ENCODE assay signal across 1 cellular context in the genomic region with DNA sequence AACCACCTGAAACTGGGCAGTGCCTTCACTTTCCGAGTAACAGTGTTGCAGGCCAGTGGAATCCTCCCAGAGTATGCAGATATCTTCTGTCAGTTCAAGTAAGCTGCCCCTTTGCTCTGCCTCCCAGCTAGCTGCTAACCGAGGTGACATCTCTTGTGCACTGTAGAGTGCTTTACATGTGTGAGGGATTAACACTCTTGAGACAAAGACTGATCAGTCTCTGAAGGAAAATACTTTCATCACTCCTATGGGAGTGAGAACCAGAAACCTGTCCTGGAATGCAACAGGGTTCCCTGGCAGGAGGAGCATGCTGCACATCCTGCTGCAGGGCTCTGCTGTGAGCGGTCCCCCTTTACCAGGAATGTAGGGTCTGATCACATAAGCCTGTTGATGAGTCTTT.
TF ChIP-seq lines count a peak whose summit lies in the region.

No MANE protein-coding gene starts in this region.

TF ChIP-seq in HepG2, 621 proteins besides CTCF, POLR2A, EP300 and RAD21 (continued from another document):
- TF ChIP-seq, protein P1, sequence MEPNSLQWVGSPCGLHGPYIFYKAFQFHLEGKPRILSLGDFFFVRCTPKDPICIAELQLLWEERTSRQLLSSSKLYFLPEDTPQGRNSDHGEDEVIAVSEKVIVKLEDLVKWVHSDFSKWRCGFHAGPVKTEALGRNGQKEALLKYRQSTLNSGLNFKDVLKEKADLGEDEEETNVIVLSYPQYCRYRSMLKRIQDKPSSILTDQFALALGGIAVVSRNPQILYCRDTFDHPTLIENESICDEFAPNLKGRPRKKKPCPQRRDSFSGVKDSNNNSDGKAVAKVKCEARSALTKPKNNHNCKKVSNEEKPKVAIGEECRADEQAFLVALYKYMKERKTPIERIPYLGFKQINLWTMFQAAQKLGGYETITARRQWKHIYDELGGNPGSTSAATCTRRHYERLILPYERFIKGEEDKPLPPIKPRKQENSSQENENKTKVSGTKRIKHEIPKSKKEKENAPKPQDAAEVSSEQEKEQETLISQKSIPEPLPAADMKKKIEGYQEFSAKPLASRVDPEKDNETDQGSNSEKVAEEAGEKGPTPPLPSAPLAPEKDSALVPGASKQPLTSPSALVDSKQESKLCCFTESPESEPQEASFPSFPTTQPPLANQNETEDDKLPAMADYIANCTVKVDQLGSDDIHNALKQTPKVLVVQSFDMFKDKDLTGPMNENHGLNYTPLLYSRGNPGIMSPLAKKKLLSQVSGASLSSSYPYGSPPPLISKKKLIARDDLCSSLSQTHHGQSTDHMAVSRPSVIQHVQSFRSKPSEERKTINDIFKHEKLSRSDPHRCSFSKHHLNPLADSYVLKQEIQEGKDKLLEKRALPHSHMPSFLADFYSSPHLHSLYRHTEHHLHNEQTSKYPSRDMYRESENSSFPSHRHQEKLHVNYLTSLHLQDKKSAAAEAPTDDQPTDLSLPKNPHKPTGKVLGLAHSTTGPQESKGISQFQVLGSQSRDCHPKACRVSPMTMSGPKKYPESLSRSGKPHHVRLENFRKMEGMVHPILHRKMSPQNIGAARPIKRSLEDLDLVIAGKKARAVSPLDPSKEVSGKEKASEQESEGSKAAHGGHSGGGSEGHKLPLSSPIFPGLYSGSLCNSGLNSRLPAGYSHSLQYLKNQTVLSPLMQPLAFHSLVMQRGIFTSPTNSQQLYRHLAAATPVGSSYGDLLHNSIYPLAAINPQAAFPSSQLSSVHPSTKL (CRISPR knock-in tag; IDR thresholded peaks at IDR 0.05): no peak
- TF ChIP-seq CC2D1A (CRISPR knock-in tag; IDR thresholded peaks at IDR 0.05): no peak
- TF ChIP-seq ZFYVE20 (CRISPR knock-in tag; IDR thresholded peaks at IDR 0.05; ENCODE audit: borderline replicate concordance, low read depth): no peak
- no peak for TF ChIP-seq ZNF761 (CRISPR knock-in tag; conservative IDR thresholded peaks at IDR 0.05)
- TF ChIP-seq, protein P2, sequence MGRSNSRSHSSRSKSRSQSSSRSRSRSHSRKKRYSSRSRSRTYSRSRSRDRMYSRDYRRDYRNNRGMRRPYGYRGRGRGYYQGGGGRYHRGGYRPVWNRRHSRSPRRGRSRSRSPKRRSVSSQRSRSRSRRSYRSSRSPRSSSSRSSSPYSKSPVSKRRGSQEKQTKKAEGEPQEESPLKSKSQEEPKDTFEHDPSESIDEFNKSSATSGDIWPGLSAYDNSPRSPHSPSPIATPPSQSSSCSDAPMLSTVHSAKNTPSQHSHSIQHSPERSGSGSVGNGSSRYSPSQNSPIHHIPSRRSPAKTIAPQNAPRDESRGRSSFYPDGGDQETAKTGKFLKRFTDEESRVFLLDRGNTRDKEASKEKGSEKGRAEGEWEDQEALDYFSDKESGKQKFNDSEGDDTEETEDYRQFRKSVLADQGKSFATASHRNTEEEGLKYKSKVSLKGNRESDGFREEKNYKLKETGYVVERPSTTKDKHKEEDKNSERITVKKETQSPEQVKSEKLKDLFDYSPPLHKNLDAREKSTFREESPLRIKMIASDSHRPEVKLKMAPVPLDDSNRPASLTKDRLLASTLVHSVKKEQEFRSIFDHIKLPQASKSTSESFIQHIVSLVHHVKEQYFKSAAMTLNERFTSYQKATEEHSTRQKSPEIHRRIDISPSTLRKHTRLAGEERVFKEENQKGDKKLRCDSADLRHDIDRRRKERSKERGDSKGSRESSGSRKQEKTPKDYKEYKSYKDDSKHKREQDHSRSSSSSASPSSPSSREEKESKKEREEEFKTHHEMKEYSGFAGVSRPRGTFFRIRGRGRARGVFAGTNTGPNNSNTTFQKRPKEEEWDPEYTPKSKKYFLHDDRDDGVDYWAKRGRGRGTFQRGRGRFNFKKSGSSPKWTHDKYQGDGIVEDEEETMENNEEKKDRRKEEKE (IDR thresholded peaks at IDR 0.05): no peak
- TF ChIP-seq, protein P3, sequence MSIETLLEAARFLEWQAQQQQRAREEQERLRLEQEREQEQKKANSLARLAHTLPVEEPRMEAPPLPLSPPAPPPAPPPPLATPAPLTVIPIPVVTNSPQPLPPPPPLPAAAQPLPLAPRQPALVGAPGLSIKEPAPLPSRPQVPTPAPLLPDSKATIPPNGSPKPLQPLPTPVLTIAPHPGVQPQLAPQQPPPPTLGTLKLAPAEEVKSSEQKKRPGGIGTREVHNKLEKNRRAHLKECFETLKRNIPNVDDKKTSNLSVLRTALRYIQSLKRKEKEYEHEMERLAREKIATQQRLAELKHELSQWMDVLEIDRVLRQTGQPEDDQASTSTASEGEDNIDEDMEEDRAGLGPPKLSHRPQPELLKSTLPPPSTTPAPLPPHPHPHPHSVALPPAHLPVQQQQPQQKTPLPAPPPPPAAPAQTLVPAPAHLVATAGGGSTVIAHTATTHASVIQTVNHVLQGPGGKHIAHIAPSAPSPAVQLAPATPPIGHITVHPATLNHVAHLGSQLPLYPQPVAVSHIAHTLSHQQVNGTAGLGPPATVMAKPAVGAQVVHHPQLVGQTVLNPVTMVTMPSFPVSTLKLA (IDR thresholded peaks at IDR 0.05): no peak
- no peak for TF ChIP-seq CBX5 (CRISPR knock-in tag; IDR thresholded peaks at IDR 0.05; ENCODE audit: borderline replicate concordance)
- TF ChIP-seq, protein P4, sequence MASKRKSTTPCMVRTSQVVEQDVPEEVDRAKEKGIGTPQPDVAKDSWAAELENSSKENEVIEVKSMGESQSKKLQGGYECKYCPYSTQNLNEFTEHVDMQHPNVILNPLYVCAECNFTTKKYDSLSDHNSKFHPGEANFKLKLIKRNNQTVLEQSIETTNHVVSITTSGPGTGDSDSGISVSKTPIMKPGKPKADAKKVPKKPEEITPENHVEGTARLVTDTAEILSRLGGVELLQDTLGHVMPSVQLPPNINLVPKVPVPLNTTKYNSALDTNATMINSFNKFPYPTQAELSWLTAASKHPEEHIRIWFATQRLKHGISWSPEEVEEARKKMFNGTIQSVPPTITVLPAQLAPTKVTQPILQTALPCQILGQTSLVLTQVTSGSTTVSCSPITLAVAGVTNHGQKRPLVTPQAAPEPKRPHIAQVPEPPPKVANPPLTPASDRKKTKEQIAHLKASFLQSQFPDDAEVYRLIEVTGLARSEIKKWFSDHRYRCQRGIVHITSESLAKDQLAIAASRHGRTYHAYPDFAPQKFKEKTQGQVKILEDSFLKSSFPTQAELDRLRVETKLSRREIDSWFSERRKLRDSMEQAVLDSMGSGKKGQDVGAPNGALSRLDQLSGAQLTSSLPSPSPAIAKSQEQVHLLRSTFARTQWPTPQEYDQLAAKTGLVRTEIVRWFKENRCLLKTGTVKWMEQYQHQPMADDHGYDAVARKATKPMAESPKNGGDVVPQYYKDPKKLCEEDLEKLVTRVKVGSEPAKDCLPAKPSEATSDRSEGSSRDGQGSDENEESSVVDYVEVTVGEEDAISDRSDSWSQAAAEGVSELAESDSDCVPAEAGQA (IDR thresholded peaks at IDR 0.05; ENCODE audit: low read depth): no peak
- TF ChIP-seq, protein P4 (CRISPR knock-in tag; IDR thresholded peaks at IDR 0.05; ENCODE audit: borderline replicate concordance): no peak
- no peak for TF ChIP-seq CENPX (CRISPR knock-in tag; IDR thresholded peaks at IDR 0.05)
